13 cellular contexts compared by ENCODE assay signal in the genomic region with DNA sequence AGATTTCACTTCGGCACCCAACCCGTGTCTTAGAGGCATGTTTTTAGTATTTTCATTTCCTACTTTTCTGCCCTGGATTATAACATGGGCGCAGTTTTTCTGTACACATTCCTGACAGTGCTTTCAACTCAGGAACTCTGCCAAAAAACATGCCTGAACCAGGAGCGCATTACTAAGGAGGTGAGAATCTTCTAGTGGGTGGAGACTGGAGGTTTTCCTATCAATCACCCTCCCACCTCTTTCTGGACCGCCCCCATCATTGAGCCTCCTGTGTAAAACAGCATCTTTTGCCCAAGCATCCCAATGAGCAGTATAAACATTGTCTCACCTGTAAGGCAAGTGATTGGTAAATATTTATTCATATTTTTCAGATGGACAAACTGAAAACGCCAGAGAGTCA. TPM values are rescaled to one million over a fixed set of nuclear protein-coding genes. Genes with fewer than 3 reads are reported as not detected.
DNase-seq lines count a peak whose midpoint lies in the region; ATAC-seq and TF ChIP-seq lines count a peak whose summit lies in the region.
"Had no signal": no experiment of that assay in that cellular context is flagged by ENCODE, and none has a peak within 500 bp of the region (broad histone marks: within the 10 kb centered on the region; RNA-seq: fewer than 3 reads in every experiment).

No MANE protein-coding gene starts in this region.

- H3K4me1 Mint-ChIP-seq in activated T-helper 17 cell treated with anti-CD3 and anti-CD28 coated beads, Interleukin-2, amount 50 U/mL, for 72 hours = peaks cover 40% of the 10 kb centered on the region

- no peak overlapping the region for H3K4ac ChIP-seq in mesendoderm (ENCODE audit: low read depth, low read length)

- no peaks in the 10 kb centered on the region for H3K79me2 ChIP-seq in mesendoderm (ENCODE audit: control insufficient read depth, insufficient read depth, low read length)

- no peak overlapping the region for H4K8ac ChIP-seq in mesendoderm (ENCODE audit: low read depth, low read length)

- no peak overlapping the region for H3K27ac Mint-ChIP-seq in activated T-helper 17 cell treated with anti-CD3 and anti-CD28 coated beads, Interleukin-2, amount 50 U/mL, for 72 hours

- H3K23ac ChIP-seq in mesendoderm (ENCODE audit: low read length) = no peak overlapping the region

- WGBS in mesendoderm (ENCODE audit: extremely low coverage, insufficient coverage, low lambda C conversion rate) = no CpG with 5 or more reads among the region's 6 CpGs

- H3K4me1 ChIP-seq in mesendoderm (ENCODE audit: control insufficient read depth, low read depth, low read length) = no peaks in the 10 kb centered on the region

- no peak overlapping the region for H2AK5ac ChIP-seq in mesendoderm (ENCODE audit: low read length)

- no peaks in the 10 kb centered on the region for H3K79me1 ChIP-seq in mesendoderm (ENCODE audit: low read length)

- no peak overlapping the region for H3K56ac ChIP-seq in mesendoderm (ENCODE audit: low read length)

- DNase-seq in NCI-H1417 (lab: John Stamatoyannopoulos, UW) (peak in 2 of 3 experiments; percentile 32 to 75), NCI-H1417 treated with DMSO at 0.1 percent for 48 hours (lab: John Stamatoyannopoulos, UW) (no peak), NCI-H774 (lab: John Stamatoyannopoulos, UW) (peak; percentile 25), epithelial cell of esophagus (ENCODE audit: low read depth) (peak; percentile 98), renal cortical epithelial cell (ENCODE audit: low read depth) (peak; percentile 75), mesendoderm (no peak)
- DNase-seq: activated CD4-positive, alpha-beta T cell treated with anti-CD3 and anti-CD28 coated beads for 1 hour; KG1; stimulated activated CD4-positive, alpha-beta T cell treated with anti-CD3 and anti-CD28 coated beads, Interleukin-2, amount 100 ng/mL, for 24 hours had no signal

- no peaks in the 10 kb centered on the region for H3K27me3 Mint-ChIP-seq in activated T-helper 17 cell treated with anti-CD3 and anti-CD28 coated beads, Interleukin-2, amount 50 U/mL, for 72 hours

- H3K4me3 ChIP-seq in epithelial cell of esophagus (ENCODE audit: low read length) = no peak overlapping the region
- H3K4me3 ChIP-seq in mesendoderm (ENCODE audit: low read length) = no peak overlapping the region
- H3K4me3 ChIP-seq: hepatocyte, tibial nerve had no signal

- no peaks in the 10 kb centered on the region for H3K27me3 ChIP-seq in mesendoderm (ENCODE audit: insufficient read depth, low read length, poor library complexity)
- H3K27me3 ChIP-seq: hepatocyte, tibial nerve had no signal

- ATAC-seq in activated T-helper 17 cell treated with anti-CD3 and anti-CD28 coated beads, Interleukin-2, amount 50 U/mL, for 72 hours (replicated peaks) = no peak
- no peak for ATAC-seq in GM21367 (IDR thresholded peaks at IDR 0.05; ENCODE audit: unreplicated experiment)

- no peak overlapping the region for H2BK5ac ChIP-seq in mesendoderm (ENCODE audit: low read length)

- H3K4me2 ChIP-seq in mesendoderm (ENCODE audit: low read length) = no peak overlapping the region
- H3K4me2 ChIP-seq: hepatocyte had no signal

- H3K9ac ChIP-seq in mesendoderm (ENCODE audit: low read length) = no peak overlapping the region

- H3K9me3 Mint-ChIP-seq in activated T-helper 17 cell treated with anti-CD3 and anti-CD28 coated beads, Interleukin-2, amount 50 U/mL, for 72 hours = no peaks in the 10 kb centered on the region

- H3K36me3 ChIP-seq in mesendoderm (ENCODE audit: control insufficient read depth, insufficient read depth, low read length) = peaks cover 7% of the 10 kb centered on the region

- H4K5ac ChIP-seq in mesendoderm (ENCODE audit: low read length) = no peak overlapping the region

- H3K36me3 Mint-ChIP-seq in activated T-helper 17 cell treated with anti-CD3 and anti-CD28 coated beads, Interleukin-2, amount 50 U/mL, for 72 hours (ENCODE audit: low read depth) = peaks cover 99% of the 10 kb centered on the region

- H3K4me3 Mint-ChIP-seq in activated T-helper 17 cell treated with anti-CD3 and anti-CD28 coated beads, Interleukin-2, amount 50 U/mL, for 72 hours = no peak overlapping the region

- no peak overlapping the region for H2BK120ac ChIP-seq in mesendoderm (ENCODE audit: low read depth, low read length)

- H2BK15ac ChIP-seq in mesendoderm (replicated peaks; ENCODE audit: low read depth) = no peak overlapping the region

- no peak overlapping the region for H3K27ac ChIP-seq in mesendoderm (ENCODE audit: low read depth, low read length)
- H3K27ac ChIP-seq: hepatocyte, tibial nerve had no signal

- no peak overlapping the region for H3K18ac ChIP-seq in mesendoderm (ENCODE audit: low read length)

- TF ChIP-seq CTCF in epithelial cell of esophagus (IDR thresholded peaks at IDR 0.05; ENCODE audit: insufficient read depth, low read depth, low read length, missing control alignments) = no peak

RNA-seq across cellular contexts. Expression of a gene that starts 53.2 kb away (rescaled TPM):
- total RNA-seq in renal cortical epithelial cell = 97.4 and 111 TPM in 2 replicates
- 10.7 TPM for polyA plus RNA-seq in mesendoderm (2013, experiment 1 of 2)
- polyA plus RNA-seq in mesendoderm (2013, experiment 2 of 2) = 10.8 TPM
- 10 to 100 TPM; 47.6 to 71.7 TPM for total RNA-seq in activated T-helper 17 cell treated with anti-CD3 and anti-CD28 coated beads, Interleukin-2, amount 50 U/mL, for 72 hours

Comparison
In these comparisons a context has a peak if more than half of its experiments do, and no peak if none do; other contexts are left out.
1. DNase-seq: peak in NCI-H1417 (2 of 3), NCI-H774 (single experiment), epithelial cell of esophagus (single experiment) and renal cortical epithelial cell (single experiment); none in NCI-H1417 treated with DMSO at 0.1 percent for 48 hours (single experiment) and mesendoderm (single experiment).